Comparison of ENCODE assay signal across 16 cellular contexts in genomic region chr6:5204340-5204739, GRCh38. TPM values are rescaled to one million over a fixed set of nuclear protein-coding genes. Genes with fewer than 3 reads are reported as not detected.
DNase-seq lines count a peak whose midpoint lies in the region.
"Had no signal": no experiment of that assay in that cellular context is flagged by ENCODE, and none has a peak within 500 bp of the region (broad histone marks: within the 10 kb centered on the region; RNA-seq: fewer than 3 reads in every experiment).

No MANE protein-coding gene starts in this region.

- no peaks in the 10 kb centered on the region for H3K27me3 ChIP-seq in layer of hippocampus (ENCODE audit: control insufficient read depth, insufficient read depth, low read length)
- H3K27me3 ChIP-seq: thyroid gland had no signal

- H3K27ac ChIP-seq in layer of hippocampus (ENCODE audit: low read depth, low read length) (peak overlapping the region; percentile 94), temporal lobe (ENCODE audit: low read depth, low read length) (peak overlapping the region; percentile 97)
- H3K27ac ChIP-seq: prostate gland had no signal

- DNase-seq in SKM-1 (lab: John Stamatoyannopoulos, UW; ENCODE audit: unreplicated experiment) (peak; percentile 8), SKM-1 treated with dmso at 0.1 percent for 144 hours (lab: John Stamatoyannopoulos, UW; ENCODE audit: unreplicated experiment) (no peak), cerebellar cortex (ENCODE audit: low spot score) (peak; percentile 15), DMS53 (lab: John Stamatoyannopoulos, UW) (no peak), mucosa of gallbladder (ENCODE audit: low spot score) (no peak), T-helper 1 cell (no peak)
- DNase-seq: activated naive CD8-positive, alpha-beta T cell treated with anti-CD3 and anti-CD28 coated beads, Interleukin-2, amount 50 U/mL, for 24 hours; effector memory CD8-positive, alpha-beta T cell; foreskin fibroblast; GDM1; natural killer cell; NCI-H2029; thyroid gland had no signal

RNA-seq across cellular contexts. Expression of gene LYRM4, which starts 56.4 kb away (rescaled TPM):
- 9.1 TPM for total RNA-seq in temporal lobe
- total RNA-seq in mucosa of gallbladder: 21.6 TPM

RNA-seq across cellular contexts. Expression of gene FARS2, which starts 57.0 kb away (rescaled TPM):
- total RNA-seq in temporal lobe: 19.9 TPM
- total RNA-seq in mucosa of gallbladder: 15.7 TPM

Comparison
In these comparisons a context has a peak if more than half of its experiments do, and no peak if none do; other contexts are left out.
1. DNase-seq: peak in SKM-1 (single experiment) and cerebellar cortex (single experiment); none in SKM-1 treated with dmso at 0.1 percent for 144 hours (single experiment), DMS53 (single experiment), mucosa of gallbladder (single experiment) and T-helper 1 cell (0 of 5).